Comparison of ENCODE assay signal across 1 cellular context in genomic region chr20:3628502-3629314, GRCh38.
TF ChIP-seq lines count a peak whose summit lies in the region.

No MANE protein-coding gene starts in this region.

TF ChIP-seq in HepG2, 621 proteins besides CTCF, POLR2A, EP300 and RAD21 (continued from another document):
- TF ChIP-seq FOXO1 (CRISPR knock-in tag; IDR thresholded peaks at IDR 0.05): peak; percentile 88
